ENCODE assay signal across 10 cellular contexts in the genomic region with DNA sequence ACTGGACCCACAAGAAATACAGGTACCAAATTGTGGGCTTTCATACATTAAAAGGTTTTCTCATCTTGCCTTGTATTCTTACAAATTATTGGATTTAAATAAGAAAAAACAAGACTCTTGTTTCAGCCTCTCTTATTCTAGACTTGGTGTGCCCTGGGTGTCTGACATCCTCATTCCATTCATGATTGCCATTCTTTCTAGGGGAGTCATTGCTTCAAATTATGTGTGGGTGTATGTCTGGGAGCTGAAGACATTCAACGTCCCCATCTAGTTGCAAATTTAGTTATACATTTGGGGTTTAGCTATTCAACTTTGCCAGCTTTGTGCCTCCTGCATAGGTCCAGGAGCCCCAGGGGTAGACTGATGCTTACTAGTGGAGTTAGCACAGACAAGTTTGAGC. TPM values are rescaled to one million over a fixed set of nuclear protein-coding genes. Genes with fewer than 3 reads are reported as not detected.
A peak's percentile ranks its signal among the peaks of the same experiment; 100 is the strongest.
DNase-seq lines count a peak whose midpoint lies in the region; ATAC-seq and TF ChIP-seq lines count a peak whose summit lies in the region.
"Had no signal": no experiment of that assay in that cellular context is flagged by ENCODE, and none has a peak within 500 bp of the region (broad histone marks: within the 10 kb centered on the region; RNA-seq: fewer than 3 reads in every experiment).

No MANE protein-coding gene starts in this region.

- DNase-seq in BJ (ENCODE audit: low read depth) (peak; percentile 68), NCI-H226 (peak; percentile 76), endodermal cell (no peak), GM20000 (ENCODE audit: low spot score) (no peak), dermis blood vessel endothelial cell (no peak)
- DNase-seq in naive thymus-derived CD4-positive, alpha-beta T cell: no peak
- DNase-seq: activated CD8-positive, alpha-beta memory T cell treated with anti-CD3 and anti-CD28 coated beads for 24 hours; OCI-M1 had no signal

- intact Hi-C loops in naive thymus-derived CD4-positive, alpha-beta T cell (cut with micrococcal nuclease): loop anchor here in 1 of 2 donors (1.0 kb wide), 2 partner anchors 9 to 10 kb away; no protein-coding TSS in a partner anchor

- H3K4me3 Mint-ChIP-seq in endodermal cell: no peak overlapping the region
- peak overlapping the region in 5 of 10 donors; percentile 2 to 56 (median 23) for H3K4me3 Mint-ChIP-seq in naive thymus-derived CD4-positive, alpha-beta T cell

- H3K27me3 Mint-ChIP-seq in endodermal cell (ENCODE audit: insufficient read depth): no peaks in the 10 kb centered on the region
- H3K27me3 Mint-ChIP-seq in naive thymus-derived CD4-positive, alpha-beta T cell: no peaks in the 10 kb centered on the region

- H3K27ac Mint-ChIP-seq in endodermal cell: peak overlapping the region; percentile 75
- peak overlapping the region in 7 of 9 donors; percentile 4 to 89 (median 70) for H3K27ac Mint-ChIP-seq in naive thymus-derived CD4-positive, alpha-beta T cell

- no peaks in the 10 kb centered on the region for H3K36me3 ChIP-seq in BJ (ENCODE audit: control insufficient read depth, insufficient read depth, low read length)
- no peaks in the 10 kb centered on the region for H3K36me3 ChIP-seq in endodermal cell (ENCODE audit: control insufficient read depth, insufficient read depth, low read length)
- H3K36me3 ChIP-seq in naive thymus-derived CD4-positive, alpha-beta T cell (ENCODE audit: control insufficient read depth in 2 of 3, insufficient read depth in 3 of 3, low read length in 3 of 3): no peaks in the 10 kb centered on the region

- ATAC-seq in naive thymus-derived CD4-positive, alpha-beta T cell: no peak
- ATAC-seq in GM21737 (IDR thresholded peaks at IDR 0.05; ENCODE audit: unreplicated experiment) (no peak), GM19351 (IDR thresholded peaks at IDR 0.05; ENCODE audit: unreplicated experiment) (no peak)

- H3K4me3 ChIP-seq in BJ (ENCODE audit: low read depth, low read length) (no peak overlapping the region), endodermal cell (ENCODE audit: low read length) (no peak overlapping the region)
- no peak overlapping the region for H3K4me3 ChIP-seq in naive thymus-derived CD4-positive, alpha-beta T cell (ENCODE audit: low read length)

- peak overlapping the region; percentile 46 for H3K27ac ChIP-seq in endodermal cell (ENCODE audit: low read depth, low read length)
- H3K27ac ChIP-seq in naive thymus-derived CD4-positive, alpha-beta T cell (ENCODE audit: low read depth, low read length): peak overlapping the region; percentile 8

- CTCF ChIA-PET in BJ (lab: Yijun Ruan, JAX): interaction anchor here (0.8 to 1.5 kb wide), 3 partner anchors 13 to 18 kb away, joined by 3 to 4 read pairs (median 3); a partner anchor contains a TSS
- CTCF ChIA-PET in naive thymus-derived CD4-positive, alpha-beta T cell (lab: Charles Lee): interaction anchor here (0.7 to 1.0 kb wide), 2 partner anchors 311 to 1028 kb away, joined by 3 read pairs; no protein-coding TSS in a partner anchor

- no peaks in the 10 kb centered on the region for H3K27me3 ChIP-seq in BJ (ENCODE audit: control insufficient read depth, insufficient read depth, low read length)
- H3K27me3 ChIP-seq in endodermal cell (ENCODE audit: control insufficient read depth, insufficient read depth, low read length, poor library complexity, severe bottlenecking): no peaks in the 10 kb centered on the region
- no peaks in the 10 kb centered on the region for H3K27me3 ChIP-seq in naive thymus-derived CD4-positive, alpha-beta T cell (ENCODE audit: control insufficient read depth in 2 of 2, insufficient read depth in 2 of 2, low read length in 2 of 2)

- no peaks in the 10 kb centered on the region for H3K9me3 ChIP-seq in endodermal cell (ENCODE audit: control insufficient read depth, low read length)
- H3K9me3 ChIP-seq in naive thymus-derived CD4-positive, alpha-beta T cell (ENCODE audit: control insufficient read depth in 2 of 3, low read length in 3 of 3): no peaks in the 10 kb centered on the region

- WGBS in endodermal cell (ENCODE audit: insufficient coverage in 1 of 2, insufficient read length in 1 of 2), 2 experiments: 72% methylated on average over 1 of the region's 1 CpG; no CpG with 5 or more reads in 1 of the 2 experiments

- POLR2A ChIA-PET in BJ (lab: Charles Lee): no interaction called here
- POLR2A ChIA-PET in naive thymus-derived CD4-positive, alpha-beta T cell (lab: Charles Lee): interaction anchor here (0.5 to 1.1 kb wide), 3 partner anchors 23 to 1053 kb away, joined by 3 to 4 read pairs (median 3); no protein-coding TSS in a partner anchor

- TF ChIP-seq CTCF in BJ (IDR thresholded peaks at IDR 0.05; ENCODE audit: insufficient read depth, low read depth, low read length) (no peak), endodermal cell (conservative IDR thresholded peaks at IDR 0.05) (no peak), GM20000 (IDR thresholded peaks at IDR 0.05; ENCODE audit: extremely low read depth, missing control alignments) (no peak)

- H3K4me1 ChIP-seq in endodermal cell (ENCODE audit: control insufficient read depth, insufficient read depth, low read length): peaks cover 5% of the 10 kb centered on the region
- H3K4me1 ChIP-seq in naive thymus-derived CD4-positive, alpha-beta T cell (ENCODE audit: control insufficient read depth in 2 of 2, insufficient read depth in 2 of 2, low read length in 2 of 2): peaks cover 0 to 56% of the 10 kb centered on the region in 2 donors

- peaks cover 6% of the 10 kb centered on the region for H3K36me3 Mint-ChIP-seq in endodermal cell (ENCODE audit: low read depth)
- peaks cover 13 to 79% (median 51%) of the 10 kb centered on the region in 5 donors for H3K36me3 Mint-ChIP-seq in naive thymus-derived CD4-positive, alpha-beta T cell

- H3K9ac ChIP-seq in endodermal cell (ENCODE audit: extremely low read depth, low read length, poor library complexity, severe bottlenecking): no peak overlapping the region

- peaks cover 39% of the 10 kb centered on the region for H3K4me1 Mint-ChIP-seq in endodermal cell
- H3K4me1 Mint-ChIP-seq in naive thymus-derived CD4-positive, alpha-beta T cell: peaks cover 35 to 99% (median 90%) of the 10 kb centered on the region in 7 donors

- no peaks in the 10 kb centered on the region for H3K9me3 Mint-ChIP-seq in endodermal cell
- no peaks in the 10 kb centered on the region for H3K9me3 Mint-ChIP-seq in naive thymus-derived CD4-positive, alpha-beta T cell

RNA-seq across cellular contexts. Expression of a gene that starts 18.1 kb away (rescaled TPM):
- 20.5 and 22.0 TPM in 2 replicates for polyA plus RNA-seq in BJ (2011; rRNA removed)
- 32.1 and 44.8 TPM in 2 replicates for polyA minus RNA-seq in BJ (2011; rRNA and poly(A)+ RNA removed)
- total RNA-seq in endodermal cell (1 to 10 TPM; 6.6 to 8.0 TPM), dermis blood vessel endothelial cell (6.3 and 8.7 TPM in 2 replicates)
- polyA plus RNA-seq in endodermal cell (2013, experiment 1 of 2): 16.1 TPM
- 18.3 TPM for polyA plus RNA-seq in endodermal cell (2013, experiment 2 of 2)
- total RNA-seq in naive thymus-derived CD4-positive, alpha-beta T cell: 10 to 100 TPM; 15.6 to 81.3 (median 68.2) TPM
- 10 to 100 TPM; 12.6 to 38.6 TPM for polyA plus RNA-seq in naive thymus-derived CD4-positive, alpha-beta T cell

Comparison
In these comparisons a context has a peak if more than half of its experiments do, and no peak if none do; other contexts are left out.
1. DNase-seq: peak in BJ (single experiment) and NCI-H226 (single experiment); none in endodermal cell (single experiment), naive thymus-derived CD4-positive, alpha-beta T cell (0 of 9), GM20000 (single experiment) and dermis blood vessel endothelial cell (single experiment).